In the genomic region with DNA sequence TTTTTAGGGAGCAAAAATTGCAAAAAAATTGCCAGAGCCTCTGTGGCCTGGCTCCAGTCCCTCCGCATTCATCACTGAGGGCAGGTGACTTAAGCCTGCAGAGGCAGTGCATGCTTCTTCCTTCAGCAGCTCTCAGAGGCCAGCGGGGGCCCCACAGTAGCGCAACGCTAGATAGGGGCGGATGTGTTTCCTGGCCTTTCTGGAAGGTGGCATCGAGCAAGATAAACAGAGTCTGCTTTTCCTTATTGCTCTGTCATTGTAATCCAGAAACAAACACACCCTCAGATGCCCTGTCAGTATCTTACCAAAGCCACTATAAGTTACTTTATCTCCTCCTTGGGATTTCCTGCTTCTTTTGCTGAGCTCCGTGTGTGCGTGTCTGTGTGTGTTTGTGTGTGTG, we compare ENCODE assay signal across 18 cellular contexts.
DNase-seq lines count a peak whose midpoint lies in the region; ATAC-seq and TF ChIP-seq lines count a peak whose summit lies in the region.
"Had no signal": no experiment of that assay in that cellular context is flagged by ENCODE, and none has a peak within 500 bp of the region (broad histone marks: within the 10 kb centered on the region; RNA-seq: fewer than 3 reads in every experiment).

No MANE protein-coding gene starts in this region.

- H3K4me1 ChIP-seq in GM23338 (ENCODE audit: insufficient read depth) (peaks cover 12% of the 10 kb centered on the region; the same call in 1 of the 2 replicates), colonic mucosa (no peaks in the 10 kb centered on the region), mucosa of descending colon (ENCODE audit: low read depth) (no peaks in the 10 kb centered on the region), foreskin keratinocyte (no peaks in the 10 kb centered on the region)

- no peaks in the 10 kb centered on the region for H3K9me3 Mint-ChIP-seq in activated CD4-positive, alpha-beta T cell treated with anti-CD3 and anti-CD28 coated beads for 36 hours (ENCODE audit: low read depth)
- H3K9me3 Mint-ChIP-seq in GM23338: no peaks in the 10 kb centered on the region; the same call in 1 of the 3 replicates
- H3K9me3 Mint-ChIP-seq: CD8-positive, alpha-beta T cell had no signal

- H3K27me3 ChIP-seq in GM23338 (ENCODE audit: insufficient read depth): no peaks in the 10 kb centered on the region
- no peaks in the 10 kb centered on the region for H3K27me3 ChIP-seq in colonic mucosa
- no peaks in the 10 kb centered on the region for H3K27me3 ChIP-seq in foreskin keratinocyte

- CTCF ChIA-PET in activated CD4-positive, alpha-beta T cell treated with anti-CD3 and anti-CD28 coated beads for 36 hours (lab: Charles Lee): interaction anchor here (0.6 to 1.0 kb wide), 2 partner anchors 9 to 16 kb away, joined by 3 read pairs; no protein-coding TSS in a partner anchor

- H3K4me2 ChIP-seq in GM23338: no peak overlapping the region
- H3K4me2 ChIP-seq: KMS-11 had no signal

- H2AFZ ChIP-seq in GM23338: no peak overlapping the region

- H3K4me1 Mint-ChIP-seq in activated CD4-positive, alpha-beta T cell treated with anti-CD3 and anti-CD28 coated beads for 36 hours: peaks cover 4% of the 10 kb centered on the region
- peaks cover 14% of the 10 kb centered on the region; the same call in 2 of the 3 replicates for H3K4me1 Mint-ChIP-seq in GM23338

- ATAC-seq in activated CD4-positive, alpha-beta T cell treated with anti-CD3 and anti-CD28 coated beads for 36 hours: peak; percentile 33
- ATAC-seq in GM23338 (peak; percentile 62), mucosa of descending colon (peak; percentile 97), foreskin keratinocyte (no peak)
- ATAC-seq: CD8-positive, alpha-beta T cell; PC-3 had no signal

- H3K4me3 ChIP-seq in GM23338 (no peak overlapping the region), colonic mucosa (no peak overlapping the region), mucosa of descending colon (no peak overlapping the region)

- no peaks in the 10 kb centered on the region for H3K36me3 Mint-ChIP-seq in activated CD4-positive, alpha-beta T cell treated with anti-CD3 and anti-CD28 coated beads for 36 hours (ENCODE audit: low read depth)
- no peaks in the 10 kb centered on the region for H3K36me3 Mint-ChIP-seq in GM23338 (ENCODE audit: low read depth)
- H3K36me3 Mint-ChIP-seq: CD8-positive, alpha-beta T cell had no signal

- peaks cover 15% of the 10 kb centered on the region for H3K27me3 Mint-ChIP-seq in activated CD4-positive, alpha-beta T cell treated with anti-CD3 and anti-CD28 coated beads for 36 hours
- peaks cover 6% of the 10 kb centered on the region for H3K27me3 Mint-ChIP-seq in GM23338 (ENCODE audit: insufficient read depth, low read depth, poor library complexity)

- H3K79me2 ChIP-seq in GM23338 (replicated peaks; ENCODE audit: insufficient read depth): no peaks in the 10 kb centered on the region

- H3K36me3 ChIP-seq in GM23338 (ENCODE audit: insufficient read depth): no peaks in the 10 kb centered on the region
- H3K36me3 ChIP-seq in colonic mucosa: no peaks in the 10 kb centered on the region
- H3K36me3 ChIP-seq in mucosa of descending colon (ENCODE audit: low read depth): no peaks in the 10 kb centered on the region

- H3K27ac ChIP-seq in GM23338 (ENCODE audit: low read depth) (no peak overlapping the region), colonic mucosa (no peak overlapping the region), foreskin keratinocyte (no peak overlapping the region)
- H3K27ac ChIP-seq: 22Rv1, KMS-11 had no signal

- no peak for TF ChIP-seq CTCF in GM23338 (conservative IDR thresholded peaks at IDR 0.05; ENCODE audit: low read depth in 2 of 2)
- no peak for TF ChIP-seq CTCF in colonic mucosa (IDR thresholded peaks at IDR 0.05)
- no peak for TF ChIP-seq CTCF in mucosa of descending colon (IDR thresholded peaks at IDR 0.05)
- TF ChIP-seq CTCF in foreskin keratinocyte (conservative IDR thresholded peaks at IDR 0.05): no peak

- H3K27ac Mint-ChIP-seq in activated CD4-positive, alpha-beta T cell treated with anti-CD3 and anti-CD28 coated beads for 36 hours: no peak overlapping the region
- H3K27ac Mint-ChIP-seq in GM23338: no peak overlapping the region
- H3K27ac Mint-ChIP-seq: CD8-positive, alpha-beta T cell had no signal

- no peak overlapping the region for H3K4me3 Mint-ChIP-seq in activated CD4-positive, alpha-beta T cell treated with anti-CD3 and anti-CD28 coated beads for 36 hours
- no peak overlapping the region for H3K4me3 Mint-ChIP-seq in GM23338
- H3K4me3 Mint-ChIP-seq: CD8-positive, alpha-beta T cell had no signal

- H3K9me2 ChIP-seq in GM23338 (ENCODE audit: insufficient read depth): 0 out of 2 replicates have a peak, but pooled peaks cover 5% of the 10 kb centered on the region

- H3K9me3 ChIP-seq in colonic mucosa: no peaks in the 10 kb centered on the region
- no peaks in the 10 kb centered on the region for H3K9me3 ChIP-seq in mucosa of descending colon

- no peak overlapping the region for H3K9ac ChIP-seq in colonic mucosa (ENCODE audit: low read depth in 2 of 2, low read length in 2 of 2)
- H3K9ac ChIP-seq: KMS-11 had no signal

- no peaks in the 10 kb centered on the region for H3F3A ChIP-seq in GM23338 (replicated peaks; ENCODE audit: low read depth)

- H4K20me1 ChIP-seq in GM23338 (replicated peaks; ENCODE audit: insufficient read depth): no peaks in the 10 kb centered on the region

- peak; percentile 7 for DNase-seq in activated CD4-positive, alpha-beta T cell treated with anti-CD3 and anti-CD28 coated beads for 36 hours
- no peak for DNase-seq in activated CD4-positive, alpha-beta T cell treated with anti-CD3 and anti-CD28 coated beads for 48 hours
- DNase-seq in GM23338 (ENCODE audit: low spot score): no peak
- peak; percentile 66 for DNase-seq in colonic mucosa
- DNase-seq in mucosa of descending colon: peak; percentile 53 to 71 (median 69)
- DNase-seq in nucleus accumbens (lab: John Stamatoyannopoulos, UW): no peak
- DNase-seq in epidermal melanocyte (ENCODE audit: insufficient read length, low spot score): no peak
- no peak for DNase-seq in foreskin keratinocyte
- DNase-seq: CD8-positive, alpha-beta T cell; DND-41; GF-D8; NCI-H1092; NCI-H1694 treated with DMSO at 0.1 percent for 48 hours; NCI-H69; NK-92 treated with Interleukin-12 subunit alpha and Interleukin-12 subunit beta, amount 100 ng/mL, for 24 hours; PC-3 had no signal

- POLR2A ChIA-PET in activated CD4-positive, alpha-beta T cell treated with anti-CD3 and anti-CD28 coated beads for 36 hours (lab: Charles Lee): no interaction called here

- intact Hi-C loops in activated CD4-positive, alpha-beta T cell treated with anti-CD3 and anti-CD28 coated beads for 36 hours (cut with DNase I, micrococcal nuclease): no loop called here
- intact Hi-C loops in colonic mucosa (cut with DNase I): no loop called here
- intact Hi-C loops in mucosa of descending colon (cut with DNase I, micrococcal nuclease): no loop called here

TF ChIP-seq in GM23338, 12 proteins besides CTCF, POLR2A, EP300 and RAD21 (continues in another document):
- TF ChIP-seq ZNF331 (CRISPR knock-in tag; IDR thresholded peaks at IDR 0.05; ENCODE audit: low read depth): no peak
- no peak for TF ChIP-seq EZH2 (IDR thresholded peaks at IDR 0.05; ENCODE audit: low read depth, unreplicated experiment)
- TF ChIP-seq ZNF114 (CRISPR knock-in tag; IDR thresholded peaks at IDR 0.05): no peak
- TF ChIP-seq STAT1 (IDR thresholded peaks at IDR 0.05; ENCODE audit: unreplicated experiment): no peak

Comparison
In these comparisons a context has a peak if more than half of its experiments do, and no peak if none do; other contexts are left out.
1. DNase-seq: peak in activated CD4-positive, alpha-beta T cell treated with anti-CD3 and anti-CD28 coated beads for 36 hours (single experiment), colonic mucosa (single experiment) and mucosa of descending colon (3 of 3); none in activated CD4-positive, alpha-beta T cell treated with anti-CD3 and anti-CD28 coated beads for 48 hours (single experiment), GM23338 (single experiment), nucleus accumbens (0 of 56), epidermal melanocyte (single experiment) and foreskin keratinocyte (0 of 2).